Comparison of ENCODE assay signal across 10 cellular contexts in genomic region chr22:46086577-46087335, GRCh38.
DNase-seq lines count a peak whose midpoint lies in the region; ATAC-seq lines count a peak whose summit lies in the region.
"Had no signal": no experiment of that assay in that cellular context is flagged by ENCODE, and none has a peak within 500 bp of the region (broad histone marks: within the 10 kb centered on the region; RNA-seq: fewer than 3 reads in every experiment).

No MANE protein-coding gene starts in this region.

- ATAC-seq in Right ventricle myocardium superior (ENCODE audit: poor library complexity) (no peak), HG03439 (IDR thresholded peaks at IDR 0.05; ENCODE audit: unreplicated experiment) (no peak), GM21528 (IDR thresholded peaks at IDR 0.05; ENCODE audit: low FRiP score, unreplicated experiment) (no peak)

- H3K4me3 Mint-ChIP-seq in activated CD4-positive, alpha-beta T cell treated with anti-CD3 and anti-CD28 coated beads, Interleukin-2, amount 10 ng/mL, durations not matched to agents 24 days and 14 days: no peak overlapping the region
- H3K4me3 Mint-ChIP-seq: CD4-positive, CD25-positive, alpha-beta regulatory T cell; dendritic cell treated with granulocyte-macrophage colony-stimulating factor and Interleukin-4, amounts not matched to agents 40 ng/mL and 50 ng/mL, for 4 days had no signal

- H3K27me3 ChIP-seq in BLaER1 (no peaks in the 10 kb centered on the region), rectal smooth muscle tissue (ENCODE audit: control insufficient read depth, insufficient read depth, low read length) (no peaks in the 10 kb centered on the region)

- H3K9ac ChIP-seq in BLaER1 (peak overlapping the region; percentile 14; the same call in 1 of the 2 replicates), rectal smooth muscle tissue (ENCODE audit: low read length) (no peak overlapping the region)

- H3K9me3 ChIP-seq in BLaER1: no peaks in the 10 kb centered on the region

- H3K4me3 ChIP-seq in BLaER1 (no peak overlapping the region), rectal smooth muscle tissue (ENCODE audit: low read length) (peak overlapping the region; percentile 19)

- DNase-seq in amniotic epithelial cell (ENCODE audit: low read depth) (peak; percentile 38), Right ventricle myocardium superior (peak; percentile 54)
- DNase-seq in activated CD8-positive, alpha-beta memory T cell treated with anti-CD3 and anti-CD28 coated beads for 24 hours: no peak
- DNase-seq in activated CD4-positive, alpha-beta T cell treated with anti-CD3 and anti-CD28 coated beads, Interleukin-2, amount 10 ng/mL, durations not matched to agents 24 days and 14 days: no peak
- DNase-seq: CD4-positive, CD25-positive, alpha-beta regulatory T cell had no signal

- H3K9me3 Mint-ChIP-seq in activated CD4-positive, alpha-beta T cell treated with anti-CD3 and anti-CD28 coated beads, Interleukin-2, amount 10 ng/mL, durations not matched to agents 24 days and 14 days: no peaks in the 10 kb centered on the region
- H3K9me3 Mint-ChIP-seq: CD4-positive, CD25-positive, alpha-beta regulatory T cell; dendritic cell treated with granulocyte-macrophage colony-stimulating factor and Interleukin-4, amounts not matched to agents 40 ng/mL and 50 ng/mL, for 4 days had no signal

- no peak overlapping the region for H3K27ac Mint-ChIP-seq in activated CD4-positive, alpha-beta T cell treated with anti-CD3 and anti-CD28 coated beads, Interleukin-2, amount 10 ng/mL, durations not matched to agents 24 days and 14 days
- H3K27ac Mint-ChIP-seq: CD4-positive, CD25-positive, alpha-beta regulatory T cell had no signal

- H4K20me1 ChIP-seq in BLaER1: peaks cover 100% of the 10 kb centered on the region

- H3K27ac ChIP-seq in BLaER1: no peak overlapping the region
- H3K27ac ChIP-seq in rectal smooth muscle tissue (ENCODE audit: low read depth, low read length): peak overlapping the region; percentile 74

- H3K4me2 ChIP-seq in BLaER1: peak overlapping the region; percentile 66

- peaks cover 67% of the 10 kb centered on the region for H3K36me3 ChIP-seq in BLaER1
- peaks cover 15% of the 10 kb centered on the region for H3K36me3 ChIP-seq in rectal smooth muscle tissue (ENCODE audit: control insufficient read depth, insufficient read depth, low read length)

- no peaks in the 10 kb centered on the region for H3K36me3 Mint-ChIP-seq in activated CD4-positive, alpha-beta T cell treated with anti-CD3 and anti-CD28 coated beads, Interleukin-2, amount 10 ng/mL, durations not matched to agents 24 days and 14 days (ENCODE audit: low read depth)
- H3K36me3 Mint-ChIP-seq: CD4-positive, CD25-positive, alpha-beta regulatory T cell had no signal

- H3K4me1 ChIP-seq in BLaER1 (peaks cover 41% of the 10 kb centered on the region), rectal smooth muscle tissue (ENCODE audit: control insufficient read depth, insufficient read depth, low read length) (peaks cover 72% of the 10 kb centered on the region)

- intact Hi-C loops in Right ventricle myocardium superior (cut with DNase I): no loop called here
- intact Hi-C loops in activated CD4-positive, alpha-beta T cell treated with anti-CD3 and anti-CD28 coated beads, Interleukin-2, amount 10 ng/mL, durations not matched to agents 24 days and 14 days (cut with micrococcal nuclease): no loop called here

- H3K4me1 Mint-ChIP-seq in activated CD4-positive, alpha-beta T cell treated with anti-CD3 and anti-CD28 coated beads, Interleukin-2, amount 10 ng/mL, durations not matched to agents 24 days and 14 days: no peaks in the 10 kb centered on the region

- H3K27me3 Mint-ChIP-seq in activated CD4-positive, alpha-beta T cell treated with anti-CD3 and anti-CD28 coated beads, Interleukin-2, amount 10 ng/mL, durations not matched to agents 24 days and 14 days: no peaks in the 10 kb centered on the region
- H3K27me3 Mint-ChIP-seq: CD4-positive, CD25-positive, alpha-beta regulatory T cell; dendritic cell treated with granulocyte-macrophage colony-stimulating factor and Interleukin-4, amounts not matched to agents 40 ng/mL and 50 ng/mL, for 4 days had no signal

Comparison
In these comparisons a context has a peak if more than half of its experiments do, and no peak if none do; other contexts are left out.
1. DNase-seq: peak in amniotic epithelial cell (single experiment) and Right ventricle myocardium superior (single experiment); none in activated CD8-positive, alpha-beta memory T cell treated with anti-CD3 and anti-CD28 coated beads for 24 hours (single experiment) and activated CD4-positive, alpha-beta T cell treated with anti-CD3 and anti-CD28 coated beads, Interleukin-2, amount 10 ng/mL, durations not matched to agents 24 days and 14 days (single experiment).